ENCODE assay signal across 1 cellular context in genomic region chr19:41872775-41873647, GRCh38.
A peak's percentile ranks its signal among the peaks of the same experiment; 100 is the strongest.
TF ChIP-seq lines count a peak whose summit lies in the region.

No MANE protein-coding gene starts in this region.

TF ChIP-seq in HepG2, 621 proteins besides CTCF, POLR2A, EP300 and RAD21 (continued from another document and continues in another):
- no peak for TF ChIP-seq KDM4B (CRISPR knock-in tag; IDR thresholded peaks at IDR 0.05)
- no peak; the same call in 1 of the 2 replicates for TF ChIP-seq ZNF280B (CRISPR knock-in tag; IDR thresholded peaks at IDR 0.05; ENCODE audit: borderline replicate concordance)
- TF ChIP-seq ZC3H13 (CRISPR knock-in tag; IDR thresholded peaks at IDR 0.05): no peak
- no peak for TF ChIP-seq MXD4 (CRISPR knock-in tag; IDR thresholded peaks at IDR 0.05)
- no peak for TF ChIP-seq RNF219 (CRISPR knock-in tag; IDR thresholded peaks at IDR 0.05)
- no peak for TF ChIP-seq KDM5B (CRISPR knock-in tag; IDR thresholded peaks at IDR 0.05; ENCODE audit: borderline replicate concordance)
- peak; percentile 47; the same call in 1 of the 2 replicates for TF ChIP-seq ZNF230 (CRISPR knock-in tag; IDR thresholded peaks at IDR 0.05)
- no peak for TF ChIP-seq ZFAT (CRISPR knock-in tag; conservative IDR thresholded peaks at IDR 0.05)
- TF ChIP-seq ZNF879 (CRISPR knock-in tag; IDR thresholded peaks at IDR 0.05): no peak
- no peak for TF ChIP-seq ZSCAN31 (CRISPR knock-in tag; IDR thresholded peaks at IDR 0.05; ENCODE audit: low read depth)
- TF ChIP-seq ETV6 (CRISPR knock-in tag; conservative IDR thresholded peaks at IDR 0.05): no peak
- 0 out of 2 replicates have a peak, but pooled peaks have one; percentile 25 for TF ChIP-seq ZNF441 (CRISPR knock-in tag; IDR thresholded peaks at IDR 0.05; ENCODE audit: borderline replicate concordance)
- TF ChIP-seq SETDB1 (CRISPR knock-in tag; IDR thresholded peaks at IDR 0.05; ENCODE audit: borderline replicate concordance): no peak
- 0 out of 2 replicates have a peak, but pooled peaks have one; percentile 21 for TF ChIP-seq SNAI1 (CRISPR knock-in tag; IDR thresholded peaks at IDR 0.05; ENCODE audit: borderline replicate concordance)
- no peak for TF ChIP-seq ZNF253 (CRISPR knock-in tag; IDR thresholded peaks at IDR 0.05; ENCODE audit: borderline replicate concordance)
- TF ChIP-seq SRY (CRISPR knock-in tag; IDR thresholded peaks at IDR 0.05): 0 out of 2 replicates have a peak, but pooled peaks have one; percentile 29
- TF ChIP-seq GTF3A (CRISPR knock-in tag; conservative IDR thresholded peaks at IDR 0.05): no peak
- TF ChIP-seq ATF4 (CRISPR knock-in tag; IDR thresholded peaks at IDR 0.05): 0 out of 4 replicates have a peak, but pooled peaks of 1 of the 2 experiments have one; percentile 36
- TF ChIP-seq ZNF512 (CRISPR knock-in tag; IDR thresholded peaks at IDR 0.05): no peak
- no peak; the same call in 1 of the 2 replicates for TF ChIP-seq ZSCAN30 (CRISPR knock-in tag; IDR thresholded peaks at IDR 0.05)
- no peak for TF ChIP-seq SOX5 (CRISPR knock-in tag; IDR thresholded peaks at IDR 0.05; ENCODE audit: borderline replicate concordance)
- peak; percentile 30; the same call in 1 of the 2 replicates for TF ChIP-seq MYPOP (CRISPR knock-in tag; IDR thresholded peaks at IDR 0.05)
- TF ChIP-seq TSC22D2 (CRISPR knock-in tag; IDR thresholded peaks at IDR 0.05; ENCODE audit: borderline replicate concordance): peak; percentile 58; the same call in 1 of the 2 replicates
- no peak for TF ChIP-seq SIN3A (IDR thresholded peaks at IDR 0.05; ENCODE audit: borderline replicate concordance, low read depth, low read length)
- TF ChIP-seq ZNF670 (CRISPR knock-in tag; IDR thresholded peaks at IDR 0.05; ENCODE audit: borderline replicate concordance): no peak
- TF ChIP-seq ZNF256 (CRISPR knock-in tag; conservative IDR thresholded peaks at IDR 0.05): no peak
- TF ChIP-seq MIER2 (CRISPR knock-in tag; IDR thresholded peaks at IDR 0.05): no peak
- TF ChIP-seq CBFB (CRISPR knock-in tag; IDR thresholded peaks at IDR 0.05): no peak
- no peak for TF ChIP-seq CREM (IDR thresholded peaks at IDR 0.05)
- no peak for TF ChIP-seq CREM (CRISPR knock-in tag; IDR thresholded peaks at IDR 0.05)
- TF ChIP-seq RAD51 (IDR thresholded peaks at IDR 0.05; ENCODE audit: borderline replicate concordance): no peak
- TF ChIP-seq FIP1L1 (IDR thresholded peaks at IDR 0.05; ENCODE audit: borderline replicate concordance, insufficient read depth, low read depth, low read length): 0 out of 2 replicates have a peak, but pooled peaks have one; percentile 56
- no peak for TF ChIP-seq DR1 (CRISPR knock-in tag; IDR thresholded peaks at IDR 0.05)
- TF ChIP-seq HDAC2 (CRISPR knock-in tag; IDR thresholded peaks at IDR 0.05): no peak
- 0 out of 2 replicates have a peak, but pooled peaks have one; percentile 13 for TF ChIP-seq THRA (CRISPR knock-in tag; IDR thresholded peaks at IDR 0.05; ENCODE audit: borderline replicate concordance)
- no peak for TF ChIP-seq HNF1A (IDR thresholded peaks at IDR 0.05; ENCODE audit: low read depth)
- no peak for TF ChIP-seq HNF1A (CRISPR knock-in tag; IDR thresholded peaks at IDR 0.05; ENCODE audit: borderline replicate concordance)
- TF ChIP-seq RERE (CRISPR knock-in tag; IDR thresholded peaks at IDR 0.05; ENCODE audit: low read depth): no peak
- TF ChIP-seq KDM5A (IDR thresholded peaks at IDR 0.05; ENCODE audit: borderline replicate concordance, low read length): no peak
- TF ChIP-seq KDM2A (CRISPR knock-in tag; IDR thresholded peaks at IDR 0.05; ENCODE audit: borderline replicate concordance, low read depth): peak; percentile 98
- peak; percentile 33 for TF ChIP-seq YY1 (IDR thresholded peaks at IDR 0.05; ENCODE audit: insufficient read depth, insufficient replicate concordance, low read depth, low read length)
- peak; percentile 35; the same call in 1 of the 2 replicates for TF ChIP-seq SALL1 (CRISPR knock-in tag; IDR thresholded peaks at IDR 0.05)
- no peak for TF ChIP-seq ZSCAN29 (CRISPR knock-in tag; conservative IDR thresholded peaks at IDR 0.05)
- peak; percentile 46; the same call in 1 of the 2 replicates for TF ChIP-seq ZNF703 (CRISPR knock-in tag; IDR thresholded peaks at IDR 0.05; ENCODE audit: borderline replicate concordance)
- TF ChIP-seq ZNF451 (CRISPR knock-in tag; IDR thresholded peaks at IDR 0.05): 0 out of 2 replicates have a peak, but pooled peaks have one; percentile 30
- no peak for TF ChIP-seq ZNF576 (CRISPR knock-in tag; IDR thresholded peaks at IDR 0.05)
